ENCODE assay signal across 10 cellular contexts in the genomic region with DNA sequence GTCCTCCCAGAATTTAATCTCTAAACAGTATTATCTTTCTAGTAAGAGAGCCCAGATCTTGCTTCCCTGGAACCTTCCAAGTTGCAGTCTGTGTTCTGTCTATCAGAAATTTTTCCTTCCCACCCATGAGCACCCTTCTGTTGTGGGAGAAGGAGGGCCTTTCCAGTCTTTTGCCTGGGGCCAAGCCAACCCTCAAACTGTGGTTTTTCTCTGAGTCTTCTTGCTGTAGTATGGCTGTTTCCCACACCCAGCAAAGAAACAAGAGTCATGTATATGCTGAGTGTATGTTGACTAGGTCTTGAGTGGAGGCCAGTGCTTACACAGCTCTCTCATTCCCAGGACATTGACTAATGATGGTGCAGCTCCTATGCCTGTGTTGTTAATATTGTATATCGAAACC.
DNase-seq lines count a peak whose midpoint lies in the region; ATAC-seq, FAIRE-seq and TF ChIP-seq lines count a peak whose summit lies in the region.
"Had no signal": no experiment of that assay in that cellular context is flagged by ENCODE, and none has a peak within 500 bp of the region (broad histone marks: within the 10 kb centered on the region; RNA-seq: fewer than 3 reads in every experiment).

No MANE protein-coding gene starts in this region.

- no peaks in the 10 kb centered on the region for H3K9me3 ChIP-seq in keratinocyte (ENCODE audit: control insufficient read depth, low read depth, low read length)

- no peak overlapping the region for H2AFZ ChIP-seq in keratinocyte (ENCODE audit: control insufficient read depth, low read length)

- dilution Hi-C loops in keratinocyte (cut with MboI; ENCODE audit: extremely low pct_ligation_motif_present, low sequenced_read_pairs), result no loop called here

- H3K9me3 Mint-ChIP-seq in activated T-cell treated with anti-CD3 and anti-CD28 coated beads, Interleukin-2, amount 50 U/mL, for 4 hours, result no peaks in the 10 kb centered on the region
- H3K9me3 Mint-ChIP-seq: activated naive CD4-positive, alpha-beta T cell treated with anti-CD3 and anti-CD28 coated beads, Interleukin-2, amount 10 ng/mL, durations not matched to agents 7 days and 5 days had no signal

- FAIRE-seq in bronchial epithelial cell (lab: Jason Lieb, UNC) (no peak), keratinocyte (lab: Jason Lieb, UNC) (peak; percentile 5)

- peaks cover 27% of the 10 kb centered on the region for H3K4me1 ChIP-seq in keratinocyte (ENCODE audit: control insufficient read depth, extremely low read depth, insufficient read depth, low read length)

- H3K27ac ChIP-seq in keratinocyte (ENCODE audit: control insufficient read depth, insufficient read depth, low read length), result peak overlapping the region; percentile 73

- H3K9ac ChIP-seq in keratinocyte (ENCODE audit: control insufficient read depth, extremely low read depth, insufficient read depth, low read length), result no peak overlapping the region

- H3K36me3 Mint-ChIP-seq in activated T-cell treated with anti-CD3 and anti-CD28 coated beads, Interleukin-2, amount 50 U/mL, for 4 hours (ENCODE audit: insufficient read depth), result peaks cover 12% of the 10 kb centered on the region
- H3K36me3 Mint-ChIP-seq: activated naive CD4-positive, alpha-beta T cell treated with anti-CD3 and anti-CD28 coated beads, Interleukin-2, amount 10 ng/mL, durations not matched to agents 7 days and 5 days had no signal

- no peak overlapping the region for H3K4me3 Mint-ChIP-seq in activated T-cell treated with anti-CD3 and anti-CD28 coated beads, Interleukin-2, amount 50 U/mL, for 4 hours
- H3K4me3 Mint-ChIP-seq: activated naive CD4-positive, alpha-beta T cell treated with anti-CD3 and anti-CD28 coated beads, Interleukin-2, amount 10 ng/mL, durations not matched to agents 7 days and 5 days had no signal

- H3K4me1 Mint-ChIP-seq in activated T-cell treated with anti-CD3 and anti-CD28 coated beads, Interleukin-2, amount 50 U/mL, for 4 hours (ENCODE audit: low read depth), result peaks cover 4% of the 10 kb centered on the region

- H4K20me1 ChIP-seq in keratinocyte (ENCODE audit: control insufficient read depth, extremely low read depth, insufficient read depth, low read length), result no peaks in the 10 kb centered on the region

- H3K79me2 ChIP-seq in keratinocyte (ENCODE audit: control insufficient read depth, insufficient read depth, low read length), result no peaks in the 10 kb centered on the region

- H3K9me1 ChIP-seq in keratinocyte (ENCODE audit: control insufficient read depth, extremely low read depth, insufficient read depth, low read length), result no peaks in the 10 kb centered on the region

- H3K27me3 Mint-ChIP-seq in activated T-cell treated with anti-CD3 and anti-CD28 coated beads, Interleukin-2, amount 50 U/mL, for 4 hours (ENCODE audit: low read depth), result no peaks in the 10 kb centered on the region
- H3K27me3 Mint-ChIP-seq: activated naive CD4-positive, alpha-beta T cell treated with anti-CD3 and anti-CD28 coated beads, Interleukin-2, amount 10 ng/mL, durations not matched to agents 7 days and 5 days had no signal

- H3K4me2 ChIP-seq in keratinocyte (ENCODE audit: control insufficient read depth, extremely low read depth, insufficient read depth, low read depth, low read length), result no peak overlapping the region

- DNase-seq in COLO829 (ENCODE audit: low spot score) (peak; percentile 8), M059J (ENCODE audit: low read depth) (peak; percentile 80), bronchial epithelial cell (ENCODE audit: low read depth) (peak; percentile 91), keratinocyte (ENCODE audit: low read depth, low spot score) (peak; percentile 40), DMS153 treated with DMSO at 0.1 percent for 48 hours (lab: John Stamatoyannopoulos, UW; ENCODE audit: unreplicated experiment) (no peak), DMS153 (lab: John Stamatoyannopoulos, UW) (no peak), activated gamma-delta T cell (lab: John Stamatoyannopoulos, UW) (no peak)
- DNase-seq in activated T-cell treated with anti-CD3 and anti-CD28 coated beads, Interleukin-2, amount 50 U/mL, for 4 hours, result no peak
- DNase-seq: activated naive CD4-positive, alpha-beta T cell treated with anti-CD3 and anti-CD28 coated beads, Interleukin-2, amount 10 ng/mL, durations not matched to agents 7 days and 5 days; SHP77 treated with DMSO at 0.1 percent for 48 hours had no signal

- no peak for ATAC-seq in activated T-cell treated with anti-CD3 and anti-CD28 coated beads, Interleukin-2, amount 50 U/mL, for 4 hours

- TF ChIP-seq CTCF in bronchial epithelial cell (IDR thresholded peaks at IDR 0.05; ENCODE audit: insufficient read depth, low read length, severe bottlenecking), result no peak
- no peak for TF ChIP-seq CTCF in keratinocyte (optimal IDR thresholded peaks at IDR 0.05 in 1 of 3, IDR thresholded peaks at IDR 0.05 in 1 of 3, conservative IDR thresholded peaks at IDR 0.05 in 1 of 3; ENCODE audit: extremely low read depth in 1 of 3, insufficient read depth in 2 of 3, low read length in 3 of 3)

- H3K36me3 ChIP-seq in bronchial epithelial cell (ENCODE audit: control insufficient read depth, insufficient read depth, low read length) (no peaks in the 10 kb centered on the region), keratinocyte (ENCODE audit: control insufficient read depth in 2 of 2, extremely low read depth in 1 of 2, insufficient read depth in 2 of 2, low read length in 2 of 2) (no peaks in the 10 kb centered on the region)

- no peaks in the 10 kb centered on the region for H3K27me3 ChIP-seq in bronchial epithelial cell (ENCODE audit: control insufficient read depth, insufficient read depth, low read length)
- no peaks in the 10 kb centered on the region for H3K27me3 ChIP-seq in keratinocyte (ENCODE audit: control insufficient read depth, extremely low read depth, insufficient read depth, low read length)

- H3K4me3 ChIP-seq in bronchial epithelial cell (ENCODE audit: low read depth, low read length) (no peak overlapping the region), keratinocyte (ENCODE audit: control insufficient read depth in 2 of 3, extremely low read depth in 1 of 3, insufficient read depth in 2 of 3, low read depth in 1 of 3, low read length in 3 of 3) (no peak overlapping the region)

Comparison
In these comparisons a context has a peak if more than half of its experiments do, and no peak if none do; other contexts are left out.
1. DNase-seq: peak in COLO829 (single experiment), M059J (single experiment), bronchial epithelial cell (single experiment) and keratinocyte (single experiment); none in DMS153 treated with DMSO at 0.1 percent for 48 hours (single experiment), DMS153 (single experiment), activated T-cell treated with anti-CD3 and anti-CD28 coated beads, Interleukin-2, amount 50 U/mL, for 4 hours (single experiment) and activated gamma-delta T cell (single experiment).